13 cellular contexts compared by ENCODE assay signal in genomic region chr15:62833671-62834070, GRCh38.
"Had no signal": no experiment of that assay in that cellular context is flagged by ENCODE, and none has a peak within 500 bp of the region (broad histone marks: within the 10 kb centered on the region; RNA-seq: fewer than 3 reads in every experiment).

No MANE protein-coding gene starts in this region.

- H3K36me3 Mint-ChIP-seq: activated CD4-positive, alpha-beta memory T cell treated with anti-CD3 and anti-CD28 coated beads for 36 hours; activated naive CD4-positive, alpha-beta T cell treated with anti-CD3 and anti-CD28 coated beads, Interleukin-2, amount 50 U/mL, for 72 hours; natural killer cell had no signal

- H3K27ac ChIP-seq: epithelial cell of prostate had no signal

- ATAC-seq: activated CD4-positive, alpha-beta T cell treated with anti-CD3 and anti-CD28 coated beads for 36 hours; activated naive CD4-positive, alpha-beta T cell treated with anti-CD3 and anti-CD28 coated beads, Interleukin-2, amount 50 U/mL, for 72 hours; natural killer cell; stimulated activated naive CD8-positive, alpha-beta T cell treated with anti-CD3 and anti-CD28 coated beads, Interleukin-15, Interleukin-2, amounts not matched to agents 100 U/mL and 50 U/mL, for 24 hours had no signal

- H3K4me3 Mint-ChIP-seq: activated CD4-positive, alpha-beta memory T cell treated with anti-CD3 and anti-CD28 coated beads for 36 hours; activated CD4-positive, alpha-beta T cell treated with anti-CD3 and anti-CD28 coated beads for 36 hours; activated T-helper 1 cell treated with anti-CD3 and anti-CD28 coated beads, Interleukin-12 subunit alpha, Interleukin-12 subunit beta, Interleukin-2, Interleukin-4 antibody, amounts not matched to agents 30 ng/mL and 10 ng/mL and 1 ng/mL, durations not matched to agents 14 hours and 24 hours and 36 hours; natural killer cell; T-helper 2 cell treated with Interferon-gamma antibody and Interleukin-4, amounts not matched to agents 5 μg/mL and 100 μg/mL, for 36 hours had no signal

- DNase-seq: activated CD4-positive, alpha-beta memory T cell treated with anti-CD3 and anti-CD28 coated beads for 36 hours; activated CD4-positive, alpha-beta T cell treated with anti-CD3 and anti-CD28 coated beads for 36 hours; activated gamma-delta T cell treated with Interleukin-2 at 50 U/mL for 16 hours; activated T-cell treated with anti-CD3 and anti-CD28 coated beads for 4 hours; mesenchymal stem cell; natural killer cell; stimulated activated CD4-positive, alpha-beta T cell treated with anti-CD3 and anti-CD28 coated beads, Interleukin-12 subunit alpha, Interleukin-12 subunit beta, amount 100 ng/mL, for 4 hours; stimulated activated CD4-positive, alpha-beta T cell treated with anti-CD3 and anti-CD28 coated beads, Interleukin-1b, Interleukin-23, amount 100 ng/mL, for 48 hours; stimulated activated naive CD8-positive, alpha-beta T cell treated with anti-CD3 and anti-CD28 coated beads, Interleukin-15, Interleukin-2, amounts not matched to agents 100 U/mL and 50 U/mL, for 24 hours had no signal

- H3K9me3 Mint-ChIP-seq: activated CD4-positive, alpha-beta memory T cell treated with anti-CD3 and anti-CD28 coated beads for 36 hours; activated T-helper 1 cell treated with anti-CD3 and anti-CD28 coated beads, Interleukin-12 subunit alpha, Interleukin-12 subunit beta, Interleukin-2, Interleukin-4 antibody, amounts not matched to agents 30 ng/mL and 10 ng/mL and 1 ng/mL, durations not matched to agents 14 hours and 24 hours and 36 hours; natural killer cell; T-helper 2 cell treated with Interferon-gamma antibody and Interleukin-4, amounts not matched to agents 5 μg/mL and 100 μg/mL, for 36 hours had no signal

- H3K4me1 Mint-ChIP-seq: activated CD4-positive, alpha-beta T cell treated with anti-CD3 and anti-CD28 coated beads for 36 hours; natural killer cell had no signal

- H3K27ac Mint-ChIP-seq: activated CD4-positive, alpha-beta memory T cell treated with anti-CD3 and anti-CD28 coated beads for 36 hours; activated CD4-positive, alpha-beta T cell treated with anti-CD3 and anti-CD28 coated beads for 36 hours; activated naive CD4-positive, alpha-beta T cell treated with anti-CD3 and anti-CD28 coated beads, Interleukin-2, amount 50 U/mL, for 72 hours; activated T-helper 1 cell treated with anti-CD3 and anti-CD28 coated beads, Interleukin-12 subunit alpha, Interleukin-12 subunit beta, Interleukin-2, Interleukin-4 antibody, amounts not matched to agents 30 ng/mL and 10 ng/mL and 1 ng/mL, durations not matched to agents 14 hours and 24 hours and 36 hours; natural killer cell; T-helper 2 cell treated with Interferon-gamma antibody and Interleukin-4, amounts not matched to agents 5 μg/mL and 100 μg/mL, for 36 hours had no signal

- H3K27me3 Mint-ChIP-seq: activated CD4-positive, alpha-beta memory T cell treated with anti-CD3 and anti-CD28 coated beads for 36 hours; activated CD4-positive, alpha-beta T cell treated with anti-CD3 and anti-CD28 coated beads for 36 hours had no signal
